ENCODE assay signal across 21 cellular contexts in the genomic region with DNA sequence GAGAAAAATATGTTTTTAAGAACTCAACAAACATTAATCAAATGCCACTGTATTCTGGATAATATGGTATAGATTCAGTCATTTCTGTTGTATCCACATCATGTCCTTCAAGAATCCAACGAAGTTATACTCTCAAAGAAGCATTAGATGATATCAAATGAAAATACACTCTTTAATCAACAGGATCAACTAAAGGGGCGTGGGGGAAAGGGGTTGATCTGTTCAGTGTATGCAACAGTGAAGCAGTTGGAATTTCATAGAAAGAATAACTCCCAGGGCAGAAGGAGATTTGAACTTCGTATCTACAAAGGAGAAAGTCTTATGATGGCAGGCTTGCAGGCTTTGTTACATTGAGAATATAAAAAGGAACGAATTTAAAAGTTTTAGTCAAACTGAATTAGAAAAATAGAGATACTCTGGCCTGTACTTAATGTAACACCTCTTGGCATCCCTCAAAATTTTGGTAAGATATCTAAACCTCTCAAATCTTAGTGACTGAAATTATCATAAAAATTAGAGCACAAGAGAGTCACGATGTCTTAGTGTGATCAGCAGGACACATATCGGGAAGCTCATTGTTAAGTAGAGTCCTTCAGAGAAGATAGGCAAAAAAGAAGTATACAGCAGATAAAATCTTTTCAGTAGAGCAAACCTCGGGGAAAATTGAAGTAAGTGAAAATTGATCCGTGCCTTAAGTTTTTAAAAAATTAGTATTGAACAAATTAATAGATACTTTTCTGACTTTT.
"Had no signal": no experiment of that assay in that cellular context is flagged by ENCODE, and none has a peak within 500 bp of the region (broad histone marks: within the 10 kb centered on the region; RNA-seq: fewer than 3 reads in every experiment).

No MANE protein-coding gene starts in this region.

- H3K4me1 ChIP-seq: esophagus squamous epithelium, parathyroid adenoma, right lobe of liver, stomach, tibial artery had no signal

- H3K4me2 ChIP-seq: hepatocyte, smooth muscle cell had no signal

- DNase-seq: dermis blood vessel endothelial cell; effector memory CD4-positive, alpha-beta T cell; esophagus squamous epithelium; head of caudate nucleus; kidney; natural killer cell; right lobe of liver; stimulated activated CD4-positive, alpha-beta T cell treated with anti-CD3 and anti-CD28 coated beads, Interleukin-12 subunit alpha, Interleukin-12 subunit beta, amount 100 ng/mL, for 4 hours; stimulated activated CD4-positive, alpha-beta T cell treated with anti-CD3 and anti-CD28 coated beads, Interleukin-1b, Interleukin-23, amount 100 ng/mL, for 48 hours; stimulated activated CD4-positive, alpha-beta T cell treated with anti-CD3 and anti-CD28 coated beads, Interleukin-4, amount 100 ng/mL, for 1 hour; stimulated activated CD8-positive, alpha-beta memory T cell treated with anti-CD3 and anti-CD28 coated beads, Interleukin-4, amount 100 ng/mL, for 48 hours; stimulated activated naive CD4-positive, alpha-beta T cell treated with Interleukin-2 at 50 U/mL for 16 hours; stomach; tibial artery had no signal

- H2AFZ ChIP-seq: hepatocyte, parathyroid adenoma had no signal

- H3K27ac ChIP-seq: coronary artery, esophagus squamous epithelium, hepatocyte, neutrophil, parathyroid adenoma, right lobe of liver, stomach, tibial artery had no signal

- H3K4me3 ChIP-seq: coronary artery, esophagus squamous epithelium, hepatocyte, lung, right lobe of liver, smooth muscle cell, stomach, tibial artery had no signal

- ATAC-seq: left lobe of liver had no signal

- H3K79me2 ChIP-seq: hepatocyte, parathyroid adenoma had no signal

- H3K9me3 ChIP-seq: esophagus squamous epithelium, neutrophil, stomach, tibial artery had no signal

- H3K27me3 ChIP-seq: esophagus squamous epithelium, hepatocyte, neutrophil, right lobe of liver, stomach, tibial artery had no signal

- H3K9ac ChIP-seq: parathyroid adenoma had no signal

- H3K36me3 ChIP-seq: esophagus squamous epithelium, neutrophil, right lobe of liver, stomach, tibial artery had no signal
